15 cellular contexts compared by ENCODE assay signal in the genomic region with DNA sequence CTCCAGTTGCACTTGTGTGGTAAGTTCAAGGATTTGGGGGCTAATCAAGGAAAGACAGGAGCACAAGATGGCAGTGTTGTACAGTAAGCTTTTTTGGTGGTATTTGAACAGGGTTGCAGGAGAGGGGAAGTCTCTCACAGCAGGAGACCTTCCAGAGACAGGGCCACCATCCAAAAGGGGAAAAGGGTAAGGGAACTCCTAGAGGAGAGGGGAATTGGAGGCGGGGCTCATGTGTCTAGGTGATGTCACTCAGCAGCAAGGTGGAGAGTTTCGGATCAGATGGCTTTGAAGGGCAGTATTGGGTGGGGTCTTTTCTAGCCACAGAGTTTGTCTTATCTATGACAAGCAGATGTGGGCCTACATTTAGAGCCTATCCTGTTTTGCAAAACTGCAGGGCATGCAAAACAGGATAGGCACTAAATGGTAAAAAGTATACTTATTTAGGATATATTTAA. TPM values are rescaled to one million over a fixed set of nuclear protein-coding genes. Genes with fewer than 3 reads are reported as not detected.
DNase-seq lines count a peak whose midpoint lies in the region; ATAC-seq and TF ChIP-seq lines count a peak whose summit lies in the region.
"Had no signal": no experiment of that assay in that cellular context is flagged by ENCODE, and none has a peak within 500 bp of the region (broad histone marks: within the 10 kb centered on the region; RNA-seq: fewer than 3 reads in every experiment).

No MANE protein-coding gene starts in this region.

- intact Hi-C loops in head of caudate nucleus (cut with DNase I), result no loop called here

- H3K27me3 ChIP-seq in BE2C, result peaks cover 13% of the 10 kb centered on the region; the same call in 1 of the 2 replicates

- H3K4me1 ChIP-seq in BE2C, result no peaks in the 10 kb centered on the region

- TF ChIP-seq EP300 in Ishikawa (IDR thresholded peaks at IDR 0.05; ENCODE audit: borderline replicate concordance), result no peak

- no peaks in the 10 kb centered on the region for H3K9me3 ChIP-seq in BE2C

- peak; percentile 18; the same call in 1 of the 2 replicates for TF ChIP-seq RAD21 in Ishikawa (IDR thresholded peaks at IDR 0.05; ENCODE audit: low read depth)

- no peak for ATAC-seq in HG03521 (IDR thresholded peaks at IDR 0.05; ENCODE audit: unreplicated experiment)
- ATAC-seq: effector memory CD8-positive, alpha-beta T cell had no signal

- H3K4me3 ChIP-seq in BE2C (ENCODE audit: low read depth, low read length) (no peak overlapping the region), fibroblast of mammary gland (ENCODE audit: control insufficient read depth, low read depth, low read length) (no peak overlapping the region)

- H3K36me3 ChIP-seq in BE2C, result no peaks in the 10 kb centered on the region

- TF ChIP-seq CTCF in BE2C (IDR thresholded peaks at IDR 0.05; ENCODE audit: low read depth, low read length) (peak; percentile 32; the same call in 1 of the 2 replicates), fibroblast of mammary gland (conservative IDR thresholded peaks at IDR 0.05; ENCODE audit: control insufficient read depth, insufficient read depth, low read depth, low read length) (peak; percentile 56)

- no peak for DNase-seq in BE2C
- peak; percentile 29 for DNase-seq in UCSD-AML1 (lab: John Stamatoyannopoulos, UW; ENCODE audit: unreplicated experiment)
- DNase-seq in fibroblast of mammary gland (ENCODE audit: low read depth), result peak; percentile 64
- DNase-seq in NCI-H446 (lab: John Stamatoyannopoulos, UW), result no peak
- DNase-seq in head of caudate nucleus, result no peak
- no peak for DNase-seq in NCI-H1048 (lab: John Stamatoyannopoulos, UW)
- DNase-seq: activated gamma-delta T cell; DMS153; effector memory CD8-positive, alpha-beta T cell; kidney glomerular epithelial cell; NCI-H187; NCI-H748 treated with DMSO at 0.1 percent for 48 hours; SHP77 treated with DMSO at 0.1 percent for 48 hours had no signal

TF ChIP-seq in Ishikawa, 13 proteins besides CTCF, POLR2A, EP300 and RAD21:
- TF ChIP-seq TCF12 (IDR thresholded peaks at IDR 0.05; ENCODE audit: low read depth) (no peak), EGR1 (IDR thresholded peaks at IDR 0.05) (no peak), NFIC (IDR thresholded peaks at IDR 0.05) (no peak), TEAD4 (IDR thresholded peaks at IDR 0.05) (no peak)
- TF ChIP-seq, protein P1, sequence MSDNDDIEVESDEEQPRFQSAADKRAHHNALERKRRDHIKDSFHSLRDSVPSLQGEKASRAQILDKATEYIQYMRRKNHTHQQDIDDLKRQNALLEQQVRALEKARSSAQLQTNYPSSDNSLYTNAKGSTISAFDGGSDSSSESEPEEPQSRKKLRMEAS (IDR thresholded peaks at IDR 0.05), result no peak

RNA-seq across cellular contexts. Expression of a gene that starts 13.4 kb away (rescaled TPM):
- polyA plus RNA-seq in BE2C (2012; ENCODE audit: insufficient read depth, insufficient read length, low read depth), result 1.3 TPM

RNA-seq across cellular contexts. Expression of a gene that starts 15.6 kb away (rescaled TPM):
- polyA plus RNA-seq in BE2C (2012; ENCODE audit: insufficient read depth, insufficient read length, low read depth), result not detected

Comparison
In these comparisons a context has a peak if more than half of its experiments do, and no peak if none do; other contexts are left out.
1. DNase-seq: peak in UCSD-AML1 (single experiment) and fibroblast of mammary gland (single experiment); none in BE2C (single experiment), NCI-H446 (0 of 2), head of caudate nucleus (0 of 42) and NCI-H1048 (single experiment).